ENCODE assay signal across 25 cellular contexts in genomic region chr7:26608402-26608801, GRCh38.
"Had no signal": no experiment of that assay in that cellular context is flagged by ENCODE, and none has a peak within 500 bp of the region (broad histone marks: within the 10 kb centered on the region; RNA-seq: fewer than 3 reads in every experiment).

No MANE protein-coding gene starts in this region.

- H3K36me3 ChIP-seq: left lung, lower lobe of right lung, ovary, right atrium auricular region, tibial nerve, vagina had no signal

- H3K9me3 ChIP-seq: left lung, lower lobe of right lung, mucosa of descending colon, ovary, right atrium auricular region, spleen, tibial nerve, vagina had no signal

- ATAC-seq: left colon; left lung; lower lobe of right lung; mucosa of descending colon; naive thymus-derived CD4-positive, alpha-beta T cell; natural killer cell treated with Interleukin-12 subunit alpha and Interleukin-12 subunit beta and Interleukin-15 and Interleukin-18, amount 100 ng/mL, for 72 hours; sciatic nerve; stimulated activated memory B cell treated with anti-CD40 and anti-IgM and Interleukin-4, amounts not matched to agents 10 μg/mL and 1 μg/mL and 100 μg/mL, for 72 hours; stimulated activated naive CD8-positive, alpha-beta T cell treated with anti-CD3 and anti-CD28 coated beads, Interleukin-15, amount 100 ng/mL, for 72 hours had no signal

- H3K27me3 ChIP-seq: left lung, ovary, right atrium auricular region, spleen, tibial nerve, vagina had no signal

- H3K27ac ChIP-seq: left lung, lower lobe of right lung, ovary, right atrium auricular region, spleen, tibial nerve, vagina had no signal

- DNase-seq: hypothalamus; immature natural killer cell; kidney; left colon; left lung; lower lobe of right lung; mammary epithelial cell; mesendoderm; midbrain; mucosa of descending colon; naive thymus-derived CD4-positive, alpha-beta T cell; ovary; small intestine; spleen; stimulated activated CD4-positive, alpha-beta T cell treated with anti-CD3 and anti-CD28 coated beads, Interleukin-4, amount 100 ng/mL, for 4 hours; stimulated activated CD8-positive, alpha-beta memory T cell treated with anti-CD3 and anti-CD28 coated beads, Interleukin-4, amount 100 ng/mL, for 48 hours; stimulated activated naive CD4-positive, alpha-beta T cell treated with Interleukin-2 at 50 U/mL for 16 hours; stimulated activated naive CD8-positive, alpha-beta T cell treated with anti-CD3 and anti-CD28 coated beads, Interleukin-15, amount 100 ng/mL, for 72 hours had no signal

- H3K4me1 ChIP-seq: left lung, lower lobe of right lung, right atrium auricular region, spleen, tibial nerve, vagina had no signal

- H3K4me3 ChIP-seq: left lung, lower lobe of right lung, mucosa of descending colon, ovary, right atrium auricular region, spleen, tibial nerve, vagina had no signal

- FAIRE-seq: islet of Langerhans, kidney, small intestine had no signal
